In genomic region chr1:25537148-25537831, GRCh38 we compare ENCODE assay signal across 16 cellular contexts. TPM values are rescaled to one million over a fixed set of nuclear protein-coding genes. Genes with fewer than 3 reads are reported as not detected.
A peak's percentile ranks its signal among the peaks of the same experiment; 100 is the strongest.
DNase-seq lines count a peak whose midpoint lies in the region; ATAC-seq and TF ChIP-seq lines count a peak whose summit lies in the region.
"Had no signal": no experiment of that assay in that cellular context is flagged by ENCODE, and none has a peak within 500 bp of the region (broad histone marks: within the 10 kb centered on the region; RNA-seq: fewer than 3 reads in every experiment).

No MANE protein-coding gene starts in this region.

- H3K4me1 ChIP-seq in IMR-90 (ENCODE audit: control insufficient read depth, insufficient read depth, low read length) = peaks cover 1% of the 10 kb centered on the region; the same call in 1 of the 2 replicates

- no peak for TF ChIP-seq RAD21 in IMR-90 (IDR thresholded peaks at IDR 0.05; ENCODE audit: low read length)

- H2BK120ac ChIP-seq in IMR-90 (ENCODE audit: low read depth, low read length) = no peak overlapping the region

- H2BK20ac ChIP-seq in IMR-90 (ENCODE audit: low read depth, low read length) = no peak overlapping the region

- no peak overlapping the region for H3K56ac ChIP-seq in IMR-90 (ENCODE audit: extremely low read depth, insufficient read depth, low read length)

- H4K8ac ChIP-seq in IMR-90 (ENCODE audit: low read depth in 2 of 2, low read length in 2 of 2) = no peak overlapping the region

- H4K20me1 ChIP-seq in IMR-90 (ENCODE audit: insufficient read depth, low read length) = no peaks in the 10 kb centered on the region; the same call in 1 of the 2 replicates

- peak overlapping the region; percentile 17 for H3K27ac Mint-ChIP-seq in activated T-helper 17 cell treated with anti-CD3 and anti-CD28 coated beads, Interleukin-2, amount 50 U/mL, for 72 hours
- H3K27ac Mint-ChIP-seq: B cell; CD4-positive, alpha-beta T cell had no signal

- no peak overlapping the region for H3K18ac ChIP-seq in IMR-90 (ENCODE audit: low read depth, low read length)

- H3K4me3 Mint-ChIP-seq in activated T-helper 17 cell treated with anti-CD3 and anti-CD28 coated beads, Interleukin-2, amount 50 U/mL, for 72 hours = no peak overlapping the region
- H3K4me3 Mint-ChIP-seq: B cell; CD4-positive, alpha-beta T cell had no signal

- H3K36me3 ChIP-seq in IMR-90 (ENCODE audit: control insufficient read depth, insufficient read depth, low read length) = no peaks in the 10 kb centered on the region
- H3K36me3 ChIP-seq: HAP-1, SJCRH30 had no signal

- H3K4me3 ChIP-seq in IMR-90 (ENCODE audit: insufficient read depth, low read depth, low read length) = no peak overlapping the region
- H3K4me3 ChIP-seq: HAP-1, PC-9, SJCRH30 had no signal

- peak overlapping the region; percentile 37 for H2AK9ac ChIP-seq in IMR-90 (replicated peaks; ENCODE audit: low read depth, low read length, poor library complexity)

- no peak overlapping the region for H3K23ac ChIP-seq in IMR-90 (ENCODE audit: low read depth, low read length)

- BruUV-seq in IMR-90 (replicated peaks; lab: Mats Ljungman, UMichigan) = no TSS peak

- CTCF ChIA-PET in IMR-90 (lab: Yijun Ruan, JAX) = no interaction called here

- DNase-seq in ELF-1 (ENCODE audit: low read depth, low spot score) (peak; percentile 57), IMR-90 (no peak), retina (peak; percentile 50), left colon (no peak), activated T-cell treated with anti-CD3 and anti-CD28 coated beads for 4 hours (no peak)
- DNase-seq: CD4-positive, alpha-beta T cell; NCI-H510A treated with DMSO at 0.1 percent for 48 hours; NK-92 treated with Interleukin-12 subunit alpha and Interleukin-12 subunit beta, amount 100 ng/mL, for 24 hours; PC-9; SW 1271 had no signal

- no peak overlapping the region for H2BK15ac ChIP-seq in IMR-90 (ENCODE audit: low read depth, low read length)

- H3K4me2 ChIP-seq in IMR-90 (ENCODE audit: low read depth, low read length) = no peak overlapping the region

- H3K27ac ChIP-seq in IMR-90 (ENCODE audit: insufficient read depth, low read length) = no peak overlapping the region
- H3K27ac ChIP-seq: SJCRH30 had no signal

- no peaks in the 10 kb centered on the region for H3K27me3 Mint-ChIP-seq in activated T-helper 17 cell treated with anti-CD3 and anti-CD28 coated beads, Interleukin-2, amount 50 U/mL, for 72 hours
- H3K27me3 Mint-ChIP-seq: B cell; CD4-positive, alpha-beta T cell; IgD-negative memory B cell had no signal

- peaks cover 19% of the 10 kb centered on the region for H3K27me3 ChIP-seq in IMR-90 (ENCODE audit: control insufficient read depth, insufficient read depth, low read length)

- no peak overlapping the region for H4K5ac ChIP-seq in IMR-90 (ENCODE audit: low read depth, low read length)

- H3K4ac ChIP-seq in IMR-90 (ENCODE audit: low read depth, low read length) = no peak overlapping the region

- no peaks in the 10 kb centered on the region for H3K4me1 Mint-ChIP-seq in activated T-helper 17 cell treated with anti-CD3 and anti-CD28 coated beads, Interleukin-2, amount 50 U/mL, for 72 hours
- H3K4me1 Mint-ChIP-seq: B cell had no signal

- no peak overlapping the region for H4K91ac ChIP-seq in IMR-90 (ENCODE audit: insufficient read depth, low read depth, low read length)

- H2AFZ ChIP-seq in IMR-90 (replicated peaks; ENCODE audit: low read length, poor library complexity) = no peak overlapping the region
- H2AFZ ChIP-seq: PC-9 had no signal

- in situ Hi-C loops in IMR-90 (cut with MboI; ENCODE audit: low sequenced_read_pairs) = no loop called here

- no peak overlapping the region for H2AK5ac ChIP-seq in IMR-90 (ENCODE audit: low read depth, low read length)

- POLR2A ChIA-PET in IMR-90 (lab: Charles Lee; ENCODE audit: unreplicated experiment) = no interaction called here

- no peak overlapping the region for H2BK5ac ChIP-seq in IMR-90 (ENCODE audit: low read depth, low read length, poor library complexity, severe bottlenecking)

- H3K9me3 Mint-ChIP-seq in activated T-helper 17 cell treated with anti-CD3 and anti-CD28 coated beads, Interleukin-2, amount 50 U/mL, for 72 hours = no peaks in the 10 kb centered on the region
- H3K9me3 Mint-ChIP-seq: CD4-positive, alpha-beta T cell; IgD-negative memory B cell had no signal

- dilution Hi-C loops in IMR-90 (cut with HindIII; ENCODE audit: low sequenced_read_pairs, unreplicated experiment) = no loop called here

- 20% methylated on average over 1 of the region's 7 CpGs; no CpG with 5 or more reads in 1 of the 2 experiments for WGBS in IMR-90 (ENCODE audit: extremely low coverage in 2 of 2, insufficient read length in 1 of 2), 2 experiments

- ATAC-seq in IMR-90 (ENCODE audit: low read depth) (no peak), left colon (no peak), HG02571 (IDR thresholded peaks at IDR 0.05; ENCODE audit: unreplicated experiment) (no peak)
- ATAC-seq in activated T-helper 17 cell treated with anti-CD3 and anti-CD28 coated beads, Interleukin-2, amount 50 U/mL, for 72 hours (replicated peaks) = no peak

- H3K14ac ChIP-seq in IMR-90 (replicated peaks; ENCODE audit: low read depth, low read length) = no peak overlapping the region

- H3K9ac ChIP-seq in IMR-90 (ENCODE audit: low read depth, low read length) = no peak overlapping the region

- TF ChIP-seq CTCF in IMR-90 (conservative IDR thresholded peaks at IDR 0.05; ENCODE audit: low read depth, low read length) = no peak

- H3K9me3 ChIP-seq in IMR-90 (ENCODE audit: control insufficient read depth, insufficient read depth, low read length) = no peaks in the 10 kb centered on the region
- H3K9me3 ChIP-seq: HAP-1, SJCRH30 had no signal

- H3K79me1 ChIP-seq in IMR-90 (ENCODE audit: low read depth in 1 of 2, low read length in 2 of 2) = no peaks in the 10 kb centered on the region

- intact Hi-C loops in IMR-90 (cut with micrococcal nuclease) (no loop called here), left colon (cut with DNase I, micrococcal nuclease) (loop anchor here in 1 of 2 donors (10.0 kb wide), 1 partner anchor 238 kb away; no protein-coding TSS in a partner anchor)

- TF ChIP-seq POLR2A in IMR-90 (IDR thresholded peaks at IDR 0.05; ENCODE audit: low read depth, low read length) = no peak

- H3K9me1 ChIP-seq in IMR-90 (ENCODE audit: insufficient read depth, low read length) = no peaks in the 10 kb centered on the region

- no peaks in the 10 kb centered on the region for H3K36me3 Mint-ChIP-seq in activated T-helper 17 cell treated with anti-CD3 and anti-CD28 coated beads, Interleukin-2, amount 50 U/mL, for 72 hours (ENCODE audit: low read depth)

TF ChIP-seq in IMR-90, 13 proteins besides CTCF, POLR2A, EP300 and RAD21:
- TF ChIP-seq ELK1 (IDR thresholded peaks at IDR 0.05; ENCODE audit: borderline replicate concordance, low read depth, low read length) (no peak), FOS (IDR thresholded peaks at IDR 0.05; ENCODE audit: low read depth, low read length) (no peak), NFE2L2 (IDR thresholded peaks at IDR 0.05; ENCODE audit: low read depth, low read length) (no peak), BHLHE40 (IDR thresholded peaks at IDR 0.05; ENCODE audit: low read depth, low read length) (no peak)

RNA-seq across cellular contexts. Expression of gene LDLRAP1, which starts 6.1 kb away (rescaled TPM):
- total RNA-seq in IMR-90 (2012; rRNA removed) (3.6 and 4.5 TPM in 2 replicates), left colon (10 to 100 TPM; 37.7 to 40.2 TPM)
- 13.5 and 14.4 TPM in 2 replicates for polyA plus RNA-seq in IMR-90 (2012; rRNA removed)
- polyA plus RNA-seq in IMR-90 (2012; cell fraction: cytosol; rRNA removed) = 9.9 and 15.1 TPM in 2 replicates
- polyA plus RNA-seq in IMR-90 (2012; cell fraction: nucleus; rRNA removed; ENCODE audit: low replicate concordance) = 19.7 and 24.6 TPM in 2 replicates
- total RNA-seq in activated T-helper 17 cell treated with anti-CD3 and anti-CD28 coated beads, Interleukin-2, amount 50 U/mL, for 72 hours = 10 to 100 TPM in 1 of 2 donors, 1 to 10 TPM in 1; 6.7 to 10.3 TPM

Comparison
In these comparisons a context has a peak if more than half of its experiments do, and no peak if none do; other contexts are left out.
1. DNase-seq: peak in ELF-1 (single experiment) and retina (single experiment); none in IMR-90 (single experiment), left colon (0 of 2) and activated T-cell treated with anti-CD3 and anti-CD28 coated beads for 4 hours (single experiment).